1 cellular context compared by ENCODE assay signal in the genomic region with DNA sequence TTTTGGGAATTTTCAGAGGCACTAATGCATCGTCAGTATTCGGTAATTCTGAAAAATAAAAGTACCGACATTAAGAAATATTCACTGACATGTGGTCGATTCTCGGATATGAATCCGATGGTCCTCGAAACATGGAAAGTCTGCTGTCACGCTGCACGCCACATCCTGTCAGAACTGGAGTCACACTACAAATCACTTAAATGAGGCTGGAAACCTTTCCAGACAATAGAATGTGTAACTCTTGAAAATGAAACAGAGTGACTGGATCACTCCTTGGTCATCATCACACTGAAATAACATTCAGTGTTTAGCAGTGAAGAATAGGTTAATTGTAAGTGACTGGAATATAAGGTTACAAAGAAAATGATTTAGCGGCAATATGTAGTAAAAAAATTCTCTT.
TF ChIP-seq lines count a peak whose summit lies in the region.

No MANE protein-coding gene starts in this region.

TF ChIP-seq in IMR-90, 13 proteins besides CTCF, POLR2A, EP300 and RAD21 (continued from another document):
- TF ChIP-seq MAFK (IDR thresholded peaks at IDR 0.05; ENCODE audit: low read depth, low read length) (no peak), MXI1 (IDR thresholded peaks at IDR 0.05; ENCODE audit: borderline replicate concordance, low read depth, low read length) (no peak), ELK1 (IDR thresholded peaks at IDR 0.05; ENCODE audit: borderline replicate concordance, low read depth, low read length) (no peak), BHLHE40 (IDR thresholded peaks at IDR 0.05; ENCODE audit: low read depth, low read length) (no peak), RFX5 (IDR thresholded peaks at IDR 0.05; ENCODE audit: low read depth, low read length) (no peak), CEBPB (IDR thresholded peaks at IDR 0.05; ENCODE audit: low read depth, low read length) (no peak), SMC3 (IDR thresholded peaks at IDR 0.05; ENCODE audit: low read depth, low read length) (no peak), FOS (IDR thresholded peaks at IDR 0.05; ENCODE audit: low read depth, low read length) (no peak), RCOR1 (IDR thresholded peaks at IDR 0.05; ENCODE audit: insufficient replicate concordance, low read length) (no peak), NFE2L2 (IDR thresholded peaks at IDR 0.05; ENCODE audit: low read depth, low read length) (no peak), CHD1 (IDR thresholded peaks at IDR 0.05; ENCODE audit: low read depth, low read length) (no peak)
- TF ChIP-seq, protein P1, sequence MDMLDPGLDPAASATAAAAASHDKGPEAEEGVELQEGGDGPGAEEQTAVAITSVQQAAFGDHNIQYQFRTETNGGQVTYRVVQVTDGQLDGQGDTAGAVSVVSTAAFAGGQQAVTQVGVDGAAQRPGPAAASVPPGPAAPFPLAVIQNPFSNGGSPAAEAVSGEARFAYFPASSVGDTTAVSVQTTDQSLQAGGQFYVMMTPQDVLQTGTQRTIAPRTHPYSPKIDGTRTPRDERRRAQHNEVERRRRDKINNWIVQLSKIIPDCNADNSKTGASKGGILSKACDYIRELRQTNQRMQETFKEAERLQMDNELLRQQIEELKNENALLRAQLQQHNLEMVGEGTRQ (IDR thresholded peaks at IDR 0.05; ENCODE audit: low read depth, low read length) = no peak
